Comparison of ENCODE assay signal across 32 cellular contexts in genomic region chr2:241728000-241728399, GRCh38. TPM values are rescaled to one million over a fixed set of nuclear protein-coding genes. Genes with fewer than 3 reads are reported as not detected.
DNase-seq lines count a peak whose midpoint lies in the region; ATAC-seq and TF ChIP-seq lines count a peak whose summit lies in the region.
"Had no signal": no experiment of that assay in that cellular context is flagged by ENCODE, and none has a peak within 500 bp of the region (broad histone marks: within the 10 kb centered on the region; RNA-seq: fewer than 3 reads in every experiment).

No MANE protein-coding gene starts in this region.

- H3K27ac ChIP-seq in SK-N-SH (ENCODE audit: low read depth in 2 of 2, low read length in 1 of 2) (no peak overlapping the region), caudate nucleus (ENCODE audit: low read depth, low read length) (peak overlapping the region; percentile 38), mesenchymal stem cell (ENCODE audit: low read length, poor library complexity, severe bottlenecking) (no peak overlapping the region), tibial nerve (peak overlapping the region in 3 of 4 donors; percentile 3 to 56 (median 9)), tibial artery (peak overlapping the region in 1 of 2 donors; percentile 21)
- H3K27ac ChIP-seq: 22Rv1, HL-60, KMS-11, parathyroid adenoma, transverse colon had no signal

- DNase-seq in SK-N-SH (peak; percentile 12), caudate nucleus (lab: John Stamatoyannopoulos, UW) (no peak), mesenchymal stem cell (no peak), tibial nerve (ENCODE audit: low spot score in 2 of 2) (no peak), HFFc6 (no peak), tibial artery (no peak)
- no peak for DNase-seq in activated T-helper 2 cell treated with anti-CD3 and anti-CD28 coated beads, Interferon-gamma antibody, Interleukin-2, Interleukin-4, amounts not matched to agents 10 μg/mL and 5 μg/mL and 100 μg/mL, durations not matched to agents 14 hours and 24 hours and 36 hours (ENCODE audit: low spot score)
- DNase-seq: activated CD4-positive, alpha-beta memory T cell treated with anti-CD3 and anti-CD28 coated beads for 36 hours; activated CD4-positive, alpha-beta T cell treated with anti-CD3 and anti-CD28 coated beads for 1 hour; activated naive CD4-positive, alpha-beta T cell; activated T-cell treated with anti-CD3 and anti-CD28 coated beads, Interleukin-2, amount 50 U/mL, for 72 hours; Calu3; CD4-positive, CD25-positive, alpha-beta regulatory T cell; GOT3; NCI-H1417 treated with DMSO at 0.1 percent for 48 hours; NCI-H2081; NCI-H226; NCI-H526 treated with DMSO at 0.1 percent for 48 hours; NK-92 treated with Interleukin-12 subunit alpha and Interleukin-12 subunit beta, amount 100 ng/mL, for 24 hours; SHP77; stomach; transverse colon had no signal

- CTCF ChIA-PET in SK-N-SH (lab: Yijun Ruan, JAX), result interaction anchor here (1.3 to 5.4 kb wide), 4 partner anchors 9 to 150 kb away, joined by 3 to 34 read pairs (median 5); partner anchors contain the start of gene ING5

- H3K4me2 ChIP-seq in SK-N-SH, result no peak overlapping the region
- no peak overlapping the region for H3K4me2 ChIP-seq in mesenchymal stem cell (ENCODE audit: low read length, poor library complexity, severe bottlenecking)
- H3K4me2 ChIP-seq: KMS-11 had no signal

- H3K4me3 Mint-ChIP-seq in activated T-helper 2 cell treated with anti-CD3 and anti-CD28 coated beads, Interferon-gamma antibody, Interleukin-2, Interleukin-4, amounts not matched to agents 10 μg/mL and 5 μg/mL and 100 μg/mL, durations not matched to agents 14 hours and 24 hours and 36 hours (ENCODE audit: low read depth), result no peak overlapping the region
- no peak overlapping the region for H3K4me3 Mint-ChIP-seq in HFFc6
- H3K4me3 Mint-ChIP-seq: activated CD4-positive, alpha-beta memory T cell treated with anti-CD3 and anti-CD28 coated beads for 36 hours; activated T-cell treated with anti-CD3 and anti-CD28 coated beads, Interleukin-2, amount 50 U/mL, for 72 hours; neural crest cell; T-helper 2 cell treated with Interferon-gamma antibody and Interleukin-4, amounts not matched to agents 5 μg/mL and 100 μg/mL, for 36 hours had no signal

- H3K4me3 ChIP-seq in SK-N-SH (ENCODE audit: low read depth in 2 of 2, low read length in 1 of 2), result no peak overlapping the region
- no peak overlapping the region for H3K4me3 ChIP-seq in mesenchymal stem cell (ENCODE audit: insufficient read depth in 1 of 2, low read depth in 1 of 2, low read length in 2 of 2)
- no peak overlapping the region for H3K4me3 ChIP-seq in tibial nerve
- no peak overlapping the region for H3K4me3 ChIP-seq in tibial artery
- H3K4me3 ChIP-seq: gastroesophageal sphincter, stomach, transverse colon had no signal

- no peak overlapping the region for H2AFZ ChIP-seq in SK-N-SH (ENCODE audit: low read depth)
- H2AFZ ChIP-seq in mesenchymal stem cell (ENCODE audit: low read depth, low read length), result no peak overlapping the region
- H2AFZ ChIP-seq: parathyroid adenoma had no signal

- intact Hi-C loops in activated T-helper 2 cell treated with anti-CD3 and anti-CD28 coated beads, Interferon-gamma antibody, Interleukin-2, Interleukin-4, amounts not matched to agents 10 μg/mL and 5 μg/mL and 100 μg/mL, durations not matched to agents 14 hours and 24 hours and 36 hours (cut with micrococcal nuclease), result no loop called here
- intact Hi-C loops in tibial artery (cut with DNase I; ENCODE audit: low total_unique reads), result no loop called here

- peaks cover 2% of the 10 kb centered on the region for H3K9me3 Mint-ChIP-seq in activated T-helper 2 cell treated with anti-CD3 and anti-CD28 coated beads, Interferon-gamma antibody, Interleukin-2, Interleukin-4, amounts not matched to agents 10 μg/mL and 5 μg/mL and 100 μg/mL, durations not matched to agents 14 hours and 24 hours and 36 hours
- H3K9me3 Mint-ChIP-seq in HFFc6, result no peaks in the 10 kb centered on the region; the same call in 1 of the 2 replicates
- H3K9me3 Mint-ChIP-seq: activated T-cell treated with anti-CD3 and anti-CD28 coated beads, Interleukin-2, amount 50 U/mL, for 72 hours; CD4-positive, CD25-positive, alpha-beta regulatory T cell; neural crest cell; T-helper 2 cell treated with Interferon-gamma antibody and Interleukin-4, amounts not matched to agents 5 μg/mL and 100 μg/mL, for 36 hours had no signal

- no peaks in the 10 kb centered on the region for H3K9me2 ChIP-seq in SK-N-SH

- H3K9me3 ChIP-seq in SK-N-SH (no peaks in the 10 kb centered on the region), mesenchymal stem cell (ENCODE audit: control insufficient read depth, low read length) (peaks cover 5% of the 10 kb centered on the region), tibial nerve (no peaks in the 10 kb centered on the region), tibial artery (no peaks in the 10 kb centered on the region)
- H3K9me3 ChIP-seq: gastroesophageal sphincter, stomach, transverse colon had no signal

- H3K14ac ChIP-seq in mesenchymal stem cell (ENCODE audit: low read length in 2 of 2), result no peak overlapping the region

- no peak overlapping the region for H4K91ac ChIP-seq in mesenchymal stem cell (ENCODE audit: low read length)

- no peak for TF ChIP-seq RAD21 in SK-N-SH (IDR thresholded peaks at IDR 0.05; ENCODE audit: low read length)

- POLR2A ChIA-PET in SK-N-SH (lab: Yijun Ruan, JAX), result no interaction called here

- H2BK12ac ChIP-seq in mesenchymal stem cell (ENCODE audit: low read length in 2 of 2), result no peak overlapping the region

- no peaks in the 10 kb centered on the region for H3K27me3 Mint-ChIP-seq in activated T-helper 2 cell treated with anti-CD3 and anti-CD28 coated beads, Interferon-gamma antibody, Interleukin-2, Interleukin-4, amounts not matched to agents 10 μg/mL and 5 μg/mL and 100 μg/mL, durations not matched to agents 14 hours and 24 hours and 36 hours (ENCODE audit: low read depth)
- H3K27me3 Mint-ChIP-seq in HFFc6 (ENCODE audit: insufficient read depth), result no peaks in the 10 kb centered on the region; the same call in 1 of the 2 replicates
- H3K27me3 Mint-ChIP-seq: activated CD4-positive, alpha-beta memory T cell treated with anti-CD3 and anti-CD28 coated beads for 36 hours; CD4-positive, CD25-positive, alpha-beta regulatory T cell had no signal

- H3K9ac ChIP-seq in SK-N-SH (no peak overlapping the region), mesenchymal stem cell (ENCODE audit: low read length) (peak overlapping the region; percentile 82)
- H3K9ac ChIP-seq: KMS-11, parathyroid adenoma had no signal

- no peak overlapping the region for H2BK120ac ChIP-seq in mesenchymal stem cell (ENCODE audit: low read depth, low read length)

- H4K8ac ChIP-seq in mesenchymal stem cell (ENCODE audit: low read length), result no peak overlapping the region

- no peak overlapping the region for H3K18ac ChIP-seq in mesenchymal stem cell (ENCODE audit: low read depth in 1 of 2, low read length in 2 of 2)

- H3K4me1 ChIP-seq in SK-N-SH (ENCODE audit: control insufficient read depth in 1 of 2, insufficient read depth in 2 of 2, low read depth in 1 of 2, low read length in 1 of 2) (peaks cover 0 to 2% of the 10 kb centered on the region in 2 experiments; a peak in 1 of 4 replicates), mesenchymal stem cell (ENCODE audit: control insufficient read depth, insufficient read depth, low read depth, low read length) (peaks cover 8% of the 10 kb centered on the region), tibial nerve (peaks cover 0 to under 1% (median 0%) of the 10 kb centered on the region in 4 donors), tibial artery (no peaks in the 10 kb centered on the region)
- H3K4me1 ChIP-seq: parathyroid adenoma, transverse colon had no signal

- no peak overlapping the region for H2BK15ac ChIP-seq in mesenchymal stem cell (ENCODE audit: low read depth, poor library complexity, severe bottlenecking)

- H3K4me1 Mint-ChIP-seq in activated T-helper 2 cell treated with anti-CD3 and anti-CD28 coated beads, Interferon-gamma antibody, Interleukin-2, Interleukin-4, amounts not matched to agents 10 μg/mL and 5 μg/mL and 100 μg/mL, durations not matched to agents 14 hours and 24 hours and 36 hours (ENCODE audit: low read depth), result peaks cover 26% of the 10 kb centered on the region
- no peaks in the 10 kb centered on the region for H3K4me1 Mint-ChIP-seq in HFFc6 (ENCODE audit: low read depth)

- no peak overlapping the region for H3K27ac Mint-ChIP-seq in activated T-helper 2 cell treated with anti-CD3 and anti-CD28 coated beads, Interferon-gamma antibody, Interleukin-2, Interleukin-4, amounts not matched to agents 10 μg/mL and 5 μg/mL and 100 μg/mL, durations not matched to agents 14 hours and 24 hours and 36 hours
- no peak overlapping the region for H3K27ac Mint-ChIP-seq in HFFc6
- H3K27ac Mint-ChIP-seq: activated CD4-positive, alpha-beta memory T cell treated with anti-CD3 and anti-CD28 coated beads for 36 hours; activated T-cell treated with anti-CD3 and anti-CD28 coated beads, Interleukin-2, amount 50 U/mL, for 72 hours; CD4-positive, CD25-positive, alpha-beta regulatory T cell; T-helper 2 cell treated with Interferon-gamma antibody and Interleukin-4, amounts not matched to agents 5 μg/mL and 100 μg/mL, for 36 hours had no signal

- no peak overlapping the region for H2BK5ac ChIP-seq in mesenchymal stem cell (ENCODE audit: low read depth, low read length, poor library complexity, severe bottlenecking)

- ATAC-seq in SK-N-SH treated with all-trans-retinoic acid at 6 μM for 48 hours, result no peak
- ATAC-seq: activated T-cell treated with anti-CD3 and anti-CD28 coated beads, Interleukin-2, amount 50 U/mL, for 72 hours had no signal

- H3K36me3 Mint-ChIP-seq in activated T-helper 2 cell treated with anti-CD3 and anti-CD28 coated beads, Interferon-gamma antibody, Interleukin-2, Interleukin-4, amounts not matched to agents 10 μg/mL and 5 μg/mL and 100 μg/mL, durations not matched to agents 14 hours and 24 hours and 36 hours (ENCODE audit: low read depth), result peaks cover 16% of the 10 kb centered on the region
- H3K36me3 Mint-ChIP-seq in HFFc6 (ENCODE audit: low read depth), result peaks cover 15% of the 10 kb centered on the region

- no peak overlapping the region for H3K4ac ChIP-seq in mesenchymal stem cell (ENCODE audit: low read depth in 1 of 2, low read length in 2 of 2)

- TF ChIP-seq EP300 in SK-N-SH (IDR thresholded peaks at IDR 0.05; ENCODE audit: borderline replicate concordance in 1 of 2, low read depth in 1 of 2, low read length in 1 of 2) (no peak), tibial nerve (IDR thresholded peaks at IDR 0.05) (no peak)

- peaks cover 8% of the 10 kb centered on the region for H3K79me1 ChIP-seq in mesenchymal stem cell (replicated peaks; ENCODE audit: low read length, poor library complexity, severe bottlenecking)

- no peak for TF ChIP-seq CTCF in SK-N-SH (IDR thresholded peaks at IDR 0.05)
- no peak for TF ChIP-seq CTCF in tibial nerve (IDR thresholded peaks at IDR 0.05)
- TF ChIP-seq CTCF in HFFc6 (IDR thresholded peaks at IDR 0.05), result no peak
- no peak for TF ChIP-seq CTCF in tibial artery (IDR thresholded peaks at IDR 0.05)

- no peaks in the 10 kb centered on the region for H4K20me1 ChIP-seq in SK-N-SH (ENCODE audit: insufficient read depth)

- H3K27me3 ChIP-seq in SK-N-SH (ENCODE audit: insufficient read depth) (no peaks in the 10 kb centered on the region), mesenchymal stem cell (ENCODE audit: control insufficient read depth in 1 of 2, insufficient read depth in 1 of 2, low read length in 2 of 2) (no peaks in the 10 kb centered on the region), tibial nerve (no peaks in the 10 kb centered on the region), tibial artery (no peaks in the 10 kb centered on the region)
- H3K27me3 ChIP-seq: gastroesophageal sphincter, stomach, transverse colon had no signal

- no peaks in the 10 kb centered on the region for H3K79me2 ChIP-seq in SK-N-SH (ENCODE audit: insufficient read depth)
- H3K79me2 ChIP-seq: parathyroid adenoma had no signal

- H3K23ac ChIP-seq in mesenchymal stem cell (ENCODE audit: low read length in 2 of 2), result no peak overlapping the region

- TF ChIP-seq POLR2A in tibial nerve (IDR thresholded peaks at IDR 0.05), result no peak

- H3K36me3 ChIP-seq in SK-N-SH (replicated peaks in 1 of 2; ENCODE audit: control insufficient read depth in 1 of 2, insufficient read depth in 2 of 2, low read length in 1 of 2) (peaks cover 4 to 10% of the 10 kb centered on the region in 2 experiments), mesenchymal stem cell (ENCODE audit: control insufficient read depth in 1 of 2, insufficient read depth in 2 of 2, low read depth in 1 of 2, low read length in 2 of 2) (peaks cover 29 to 46% of the 10 kb centered on the region in 2 experiments), tibial nerve (peaks cover 2 to 46% (median 6%) of the 10 kb centered on the region in 3 donors), tibial artery (peaks cover 19 to 54% (median 34%) of the 10 kb centered on the region in 3 donors)

- H3F3A ChIP-seq in SK-N-SH (replicated peaks; ENCODE audit: insufficient read depth), result no peaks in the 10 kb centered on the region

- H2AK5ac ChIP-seq in mesenchymal stem cell (ENCODE audit: low read length, severe bottlenecking), result no peak overlapping the region

- WGBS in SK-N-SH (ENCODE audit: low lambda C conversion rate), result 100% methylated on average over 3 of the region's 8 CpGs
- 90% methylated on average over 8 of the region's 8 CpGs for WGBS in mesenchymal stem cell
- WGBS in tibial nerve, 2 donors, result 65 to 72% methylated on average over 8 of the region's 8 CpGs

RNA-seq across cellular contexts. Expression of gene D2HGDH, which starts 6.4 kb away (rescaled TPM):
- polyA plus RNA-seq in SK-N-SH (2012; rRNA removed), result 33.7 and 36.3 TPM in 2 replicates
- 12.4 and 18.7 TPM in 2 replicates for polyA plus RNA-seq in SK-N-SH (2012; cell fraction: cytosol; rRNA removed)
- polyA plus RNA-seq in SK-N-SH (2012; cell fraction: nucleus; rRNA removed), result 210 and 218 TPM in 2 replicates
- 5.7 TPM for polyA plus RNA-seq in mesenchymal stem cell (2013, experiment 1 of 2)
- 5.3 TPM for polyA plus RNA-seq in mesenchymal stem cell (2013, experiment 2 of 2)
- total RNA-seq in tibial nerve, result 10 to 100 TPM; 24.7 to 58.8 (median 43.9) TPM
- 36.5 and 39.9 TPM in 2 replicates for total RNA-seq in activated T-helper 2 cell treated with anti-CD3 and anti-CD28 coated beads, Interferon-gamma antibody, Interleukin-2, Interleukin-4, amounts not matched to agents 10 μg/mL and 5 μg/mL and 100 μg/mL, durations not matched to agents 14 hours and 24 hours and 36 hours
- total RNA-seq in HFFc6 (2021; fragmentation: NEBNext Ultra II Directional; extraction: Animal tissue kit (Norgen Biotek cat#: 25700)), result 10 to 100 TPM; 14.0 to 21.6 (median 16.4) TPM

RNA-seq across cellular contexts. Expression of gene ING5, which starts 26.2 kb away (rescaled TPM):
- polyA plus RNA-seq in SK-N-SH (2012; rRNA removed), result 56.3 and 62.9 TPM in 2 replicates
- 31.8 and 41.4 TPM in 2 replicates for polyA plus RNA-seq in SK-N-SH (2012; cell fraction: cytosol; rRNA removed)
- polyA plus RNA-seq in SK-N-SH (2012; cell fraction: nucleus; rRNA removed), result 212 and 214 TPM in 2 replicates
- polyA plus RNA-seq in mesenchymal stem cell (2013, experiment 1 of 2), result 11.3 TPM
- 11.4 TPM for polyA plus RNA-seq in mesenchymal stem cell (2013, experiment 2 of 2)
- 10 to 100 TPM; 33.4 to 73.3 (median 56.2) TPM for total RNA-seq in tibial nerve
- total RNA-seq in activated T-helper 2 cell treated with anti-CD3 and anti-CD28 coated beads, Interferon-gamma antibody, Interleukin-2, Interleukin-4, amounts not matched to agents 10 μg/mL and 5 μg/mL and 100 μg/mL, durations not matched to agents 14 hours and 24 hours and 36 hours, result 49.4 and 56.4 TPM in 2 replicates
- 10 to 100 TPM; 18.7 to 20.0 (median 19.5) TPM for total RNA-seq in HFFc6 (2021; fragmentation: NEBNext Ultra II Directional; extraction: Animal tissue kit (Norgen Biotek cat#: 25700))

RNA-seq across cellular contexts. Expression of gene DTYMK, which starts 41.4 kb away (rescaled TPM):
- 36.3 and 51.1 TPM in 2 replicates for polyA plus RNA-seq in SK-N-SH (2012; rRNA removed)
- 32.5 and 40.9 TPM in 2 replicates for polyA plus RNA-seq in SK-N-SH (2012; cell fraction: cytosol; rRNA removed)
- 32.1 and 47.2 TPM in 2 replicates for polyA plus RNA-seq in SK-N-SH (2012; cell fraction: nucleus; rRNA removed)
- 20.3 TPM for polyA plus RNA-seq in mesenchymal stem cell (2013, experiment 1 of 2)
- 20.5 TPM for polyA plus RNA-seq in mesenchymal stem cell (2013, experiment 2 of 2)
- total RNA-seq in tibial nerve, result 10 to 100 TPM; 20.5 to 35.4 (median 21.3) TPM
- total RNA-seq in activated T-helper 2 cell treated with anti-CD3 and anti-CD28 coated beads, Interferon-gamma antibody, Interleukin-2, Interleukin-4, amounts not matched to agents 10 μg/mL and 5 μg/mL and 100 μg/mL, durations not matched to agents 14 hours and 24 hours and 36 hours, result 95.9 and 98.2 TPM in 2 replicates
- total RNA-seq in HFFc6 (2021; fragmentation: NEBNext Ultra II Directional; extraction: Animal tissue kit (Norgen Biotek cat#: 25700)), result 10 to 100 TPM; 56.8 to 84.2 (median 76.1) TPM

RNA-seq across cellular contexts. Expression of gene GAL3ST2, which starts 48.6 kb away (rescaled TPM):
- polyA plus RNA-seq in SK-N-SH (2012; rRNA removed), result 0.10 and 0.15 TPM in 2 replicates
- 0.04 TPM in 1 of 2 replicates, not detected in the other for polyA plus RNA-seq in SK-N-SH (2012; cell fraction: cytosol; rRNA removed)
- 0.74 and 1.0 TPM in 2 replicates for polyA plus RNA-seq in SK-N-SH (2012; cell fraction: nucleus; rRNA removed)
- 0.06 TPM for polyA plus RNA-seq in mesenchymal stem cell (2013, experiment 1 of 2)
- 0.07 TPM for polyA plus RNA-seq in mesenchymal stem cell (2013, experiment 2 of 2)
- 1 to 10 TPM in 1 of 4 donors, under 1 TPM in 2, not detected in 1; 0.21 to 3.9 (median 0.30) TPM for total RNA-seq in tibial nerve
- total RNA-seq in activated T-helper 2 cell treated with anti-CD3 and anti-CD28 coated beads, Interferon-gamma antibody, Interleukin-2, Interleukin-4, amounts not matched to agents 10 μg/mL and 5 μg/mL and 100 μg/mL, durations not matched to agents 14 hours and 24 hours and 36 hours, result 1.3 and 1.9 TPM in 2 replicates
- under 1 TPM in 4 of 6 experiments, not detected in 2; 0.17 to 0.26 (median 0.23) TPM for total RNA-seq in HFFc6 (2021; fragmentation: NEBNext Ultra II Directional; extraction: Animal tissue kit (Norgen Biotek cat#: 25700))
- total RNA-seq: Calu3, endothelial cell of umbilical vein, lung microvascular endothelial cell had no signal
- polyA plus RNA-seq: CD4-positive, CD25-positive, alpha-beta regulatory T cell; endothelial cell of umbilical vein; stomach had no signal

Comparison
In these comparisons a context has a peak if more than half of its experiments do, and no peak if none do; other contexts are left out.
1. H3K27ac ChIP-seq: peak in caudate nucleus (single experiment) and tibial nerve (3 of 4); none in SK-N-SH (0 of 2) and mesenchymal stem cell (single experiment).